In genomic region chr2:121405233-121405632, GRCh38 we compare ENCODE assay signal across 7 cellular contexts.
"Had no signal": no experiment of that assay in that cellular context is flagged by ENCODE, and none has a peak within 500 bp of the region (broad histone marks: within the 10 kb centered on the region; RNA-seq: fewer than 3 reads in every experiment).

No MANE protein-coding gene starts in this region.

- H3K9me3 Mint-ChIP-seq: HFFc6 had no signal

- ATAC-seq: HCT116, K562 had no signal

- H3K27ac Mint-ChIP-seq: HFFc6 had no signal

- DNase-seq: GM23248, GOT3, H7, HFFc6, IMR-90 had no signal

- H3K4me3 Mint-ChIP-seq: HFFc6 had no signal
